Comparison of ENCODE assay signal across 2 cellular contexts in the genomic region with DNA sequence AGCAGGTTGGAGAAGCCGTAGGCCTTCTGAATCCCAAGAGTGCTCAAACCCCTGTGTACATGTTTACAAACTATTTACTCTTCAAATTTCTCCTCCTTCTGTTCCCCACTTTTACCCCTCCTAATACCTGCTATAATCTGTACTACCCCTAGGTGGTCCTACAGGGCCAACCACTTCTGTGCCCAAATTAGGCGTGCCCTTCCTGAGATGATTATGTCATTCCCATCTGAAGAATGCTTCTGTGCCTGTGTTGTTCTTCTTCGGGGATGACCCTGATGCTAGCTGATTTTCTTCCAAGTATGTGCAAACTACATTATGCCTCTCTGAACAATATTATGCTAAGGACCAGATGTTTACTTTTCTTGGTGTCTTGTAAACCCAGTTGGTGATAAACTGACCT.
TF ChIP-seq lines count a peak whose summit lies in the region.

No MANE protein-coding gene starts in this region.

TF ChIP-seq in A549, 52 proteins besides CTCF, POLR2A, EP300 and RAD21 (continued from another document):
- TF ChIP-seq, protein P1, sequence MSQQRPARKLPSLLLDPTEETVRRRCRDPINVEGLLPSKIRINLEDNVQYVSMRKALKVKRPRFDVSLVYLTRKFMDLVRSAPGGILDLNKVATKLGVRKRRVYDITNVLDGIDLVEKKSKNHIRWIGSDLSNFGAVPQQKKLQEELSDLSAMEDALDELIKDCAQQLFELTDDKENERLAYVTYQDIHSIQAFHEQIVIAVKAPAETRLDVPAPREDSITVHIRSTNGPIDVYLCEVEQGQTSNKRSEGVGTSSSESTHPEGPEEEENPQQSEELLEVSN (IDR thresholded peaks at IDR 0.05; ENCODE audit: borderline replicate concordance, low read depth) = no peak
- TF ChIP-seq CBX8 (IDR thresholded peaks at IDR 0.05) (no peak), KDM1A (IDR thresholded peaks at IDR 0.05; ENCODE audit: low read depth) (no peak), FOXS1 (CRISPR knock-in tag; IDR thresholded peaks at IDR 0.05) (no peak), JUNB (IDR thresholded peaks at IDR 0.05) (no peak), GATA3 (IDR thresholded peaks at IDR 0.05; ENCODE audit: borderline replicate concordance) (no peak), ZSCAN20 (CRISPR knock-in tag; IDR thresholded peaks at IDR 0.05) (no peak), RFX5 (IDR thresholded peaks at IDR 0.05) (no peak), HOXB5 (CRISPR knock-in tag; IDR thresholded peaks at IDR 0.05) (no peak), HOXB13 (CRISPR knock-in tag; IDR thresholded peaks at IDR 0.05; ENCODE audit: low read depth) (no peak), JUN (IDR thresholded peaks at IDR 0.05) (no peak), FOSB (CRISPR knock-in tag; IDR thresholded peaks at IDR 0.05) (no peak)
- TF ChIP-seq, protein P2, sequence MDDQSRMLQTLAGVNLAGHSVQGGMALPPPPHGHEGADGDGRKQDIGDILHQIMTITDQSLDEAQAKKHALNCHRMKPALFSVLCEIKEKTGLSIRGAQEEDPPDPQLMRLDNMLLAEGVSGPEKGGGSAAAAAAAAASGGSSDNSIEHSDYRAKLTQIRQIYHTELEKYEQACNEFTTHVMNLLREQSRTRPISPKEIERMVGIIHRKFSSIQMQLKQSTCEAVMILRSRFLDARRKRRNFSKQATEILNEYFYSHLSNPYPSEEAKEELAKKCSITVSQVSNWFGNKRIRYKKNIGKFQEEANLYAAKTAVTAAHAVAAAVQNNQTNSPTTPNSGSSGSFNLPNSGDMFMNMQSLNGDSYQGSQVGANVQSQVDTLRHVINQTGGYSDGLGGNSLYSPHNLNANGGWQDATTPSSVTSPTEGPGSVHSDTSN (IDR thresholded peaks at IDR 0.05) = no peak
TF ChIP-seq in A549: peak in this region for 0.

TF ChIP-seq in GM12878, 131 proteins besides CTCF, POLR2A, EP300 and RAD21 (continued from another document):
- TF ChIP-seq, protein P3, sequence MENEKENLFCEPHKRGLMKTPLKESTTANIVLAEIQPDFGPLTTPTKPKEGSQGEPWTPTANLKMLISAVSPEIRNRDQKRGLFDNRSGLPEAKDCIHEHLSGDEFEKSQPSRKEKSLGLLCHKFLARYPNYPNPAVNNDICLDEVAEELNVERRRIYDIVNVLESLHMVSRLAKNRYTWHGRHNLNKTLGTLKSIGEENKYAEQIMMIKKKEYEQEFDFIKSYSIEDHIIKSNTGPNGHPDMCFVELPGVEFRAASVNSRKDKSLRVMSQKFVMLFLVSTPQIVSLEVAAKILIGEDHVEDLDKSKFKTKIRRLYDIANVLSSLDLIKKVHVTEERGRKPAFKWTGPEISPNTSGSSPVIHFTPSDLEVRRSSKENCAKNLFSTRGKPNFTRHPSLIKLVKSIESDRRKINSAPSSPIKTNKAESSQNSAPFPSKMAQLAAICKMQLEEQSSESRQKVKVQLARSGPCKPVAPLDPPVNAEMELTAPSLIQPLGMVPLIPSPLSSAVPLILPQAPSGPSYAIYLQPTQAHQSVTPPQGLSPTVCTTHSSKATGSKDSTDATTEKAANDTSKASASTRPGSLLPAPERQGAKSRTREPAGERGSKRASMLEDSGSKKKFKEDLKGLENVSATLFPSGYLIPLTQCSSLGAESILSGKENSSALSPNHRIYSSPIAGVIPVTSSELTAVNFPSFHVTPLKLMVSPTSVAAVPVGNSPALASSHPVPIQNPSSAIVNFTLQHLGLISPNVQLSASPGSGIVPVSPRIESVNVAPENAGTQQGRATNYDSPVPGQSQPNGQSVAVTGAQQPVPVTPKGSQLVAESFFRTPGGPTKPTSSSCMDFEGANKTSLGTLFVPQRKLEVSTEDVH (IDR thresholded peaks at IDR 0.05; ENCODE audit: low read depth, partially characterized antibody) = no peak
- TF ChIP-seq SRF (IDR thresholded peaks at IDR 0.05; ENCODE audit: low read depth in 2 of 2, low read length in 2 of 2) = peak; percentile 90 to 96
TF ChIP-seq in GM12878: peak in this region for 2.
